In the genomic region with DNA sequence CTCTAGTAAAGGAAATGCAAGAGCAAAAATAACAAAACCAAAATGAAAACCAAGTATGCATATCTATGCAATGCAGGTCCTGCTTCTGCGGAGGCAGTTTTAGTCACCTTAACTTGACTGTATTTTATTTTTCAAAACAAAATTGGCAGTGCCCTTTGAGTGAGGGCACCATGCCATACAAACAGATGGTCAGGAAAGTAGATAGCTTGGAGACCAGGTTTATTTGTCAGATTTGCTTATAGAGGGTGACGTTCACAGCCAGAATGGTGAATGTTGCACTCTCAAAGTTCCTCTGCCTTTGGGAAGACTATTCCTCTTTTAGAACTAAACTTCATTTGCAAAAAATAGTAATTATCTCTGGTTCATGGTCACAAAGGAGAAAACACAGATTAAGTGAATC, we compare ENCODE assay signal across 14 cellular contexts.
A peak's percentile ranks its signal among the peaks of the same experiment; 100 is the strongest.
DNase-seq lines count a peak whose midpoint lies in the region; TF ChIP-seq lines count a peak whose summit lies in the region.
"Had no signal": no experiment of that assay in that cellular context is flagged by ENCODE, and none has a peak within 500 bp of the region (broad histone marks: within the 10 kb centered on the region; RNA-seq: fewer than 3 reads in every experiment).

No MANE protein-coding gene starts in this region.

- no peak overlapping the region for H3K27ac ChIP-seq in esophagus squamous epithelium
- H3K27ac ChIP-seq: 22Rv1 had no signal

- H3K27ac Mint-ChIP-seq in MCF 10A (ENCODE audit: low read depth, unreplicated experiment), result no peak overlapping the region
- H3K27ac Mint-ChIP-seq: CD14-positive monocyte; CD8-positive, alpha-beta T cell had no signal

- no peaks in the 10 kb centered on the region for H3K27me3 ChIP-seq in esophagus squamous epithelium

- no peaks in the 10 kb centered on the region for H3K4me1 Mint-ChIP-seq in MCF 10A (ENCODE audit: insufficient read depth, unreplicated experiment)
- H3K4me1 Mint-ChIP-seq: CD14-positive monocyte had no signal

- H3K36me3 Mint-ChIP-seq in MCF 10A (ENCODE audit: insufficient read depth, unreplicated experiment), result no peaks in the 10 kb centered on the region
- H3K36me3 Mint-ChIP-seq: CD14-positive monocyte; CD8-positive, alpha-beta T cell had no signal

- peaks cover 58% of the 10 kb centered on the region for H3K27me3 Mint-ChIP-seq in MCF 10A (ENCODE audit: insufficient read depth, unreplicated experiment)

- POLR2A ChIA-PET in MCF 10A (lab: Yijun Ruan, JAX), result no interaction called here

- no peak overlapping the region for H3K4me3 ChIP-seq in esophagus squamous epithelium

- H3K36me3 ChIP-seq in esophagus squamous epithelium, result no peaks in the 10 kb centered on the region

- no peak for TF ChIP-seq POLR2A in esophagus squamous epithelium (IDR thresholded peaks at IDR 0.05)

- H3K4me3 Mint-ChIP-seq in MCF 10A (ENCODE audit: unreplicated experiment), result no peak overlapping the region
- H3K4me3 Mint-ChIP-seq: CD14-positive monocyte; CD8-positive, alpha-beta T cell had no signal

- CTCF ChIA-PET in MCF 10A (lab: Yijun Ruan, JAX), result no interaction called here

- DNase-seq in DMS 273 (lab: John Stamatoyannopoulos, UW; ENCODE audit: unreplicated experiment) (peak; percentile 92), NCI-H1092 treated with DMSO at 0.1 percent for 48 hours (lab: John Stamatoyannopoulos, UW) (peak; percentile 66), NCI-H446 (lab: John Stamatoyannopoulos, UW) (peak; percentile 75 to 80), cerebellum (ENCODE audit: low spot score) (peak; percentile 67), hippocampal formation (lab: John Stamatoyannopoulos, UW) (no peak), esophagus squamous epithelium (lab: John Stamatoyannopoulos, UW) (no peak), NCI-H1105 treated with DMSO at 0.1 percent for 48 hours (lab: John Stamatoyannopoulos, UW) (no peak), MCF 10A (ENCODE audit: unreplicated experiment) (no peak)
- DNase-seq: CD8-positive, alpha-beta T cell; COR-L47; DMS53; H7 had no signal

- 79 to 80% methylated on average over 2 of the region's 2 CpGs for WGBS in esophagus squamous epithelium, 2 donors

- H3K9me3 Mint-ChIP-seq in MCF 10A (ENCODE audit: unreplicated experiment), result peaks cover 7% of the 10 kb centered on the region

- intact Hi-C loops in esophagus squamous epithelium (cut with DNase I) (no loop called here), MCF 10A (cut with micrococcal nuclease) (no loop called here)

- TF ChIP-seq CTCF in esophagus squamous epithelium (IDR thresholded peaks at IDR 0.05), result no peak
- TF ChIP-seq CTCF in MCF 10A (IDR thresholded peaks at IDR 0.05; ENCODE audit: unreplicated experiment), result no peak

- no TSS peak for BruUV-seq in MCF 10A (replicated peaks; lab: Mats Ljungman, UMichigan)

- H3K9me3 ChIP-seq in esophagus squamous epithelium, result no peaks in the 10 kb centered on the region

- no peaks in the 10 kb centered on the region for H3K4me1 ChIP-seq in esophagus squamous epithelium

Comparison
In these comparisons a context has a peak if more than half of its experiments do, and no peak if none do; other contexts are left out.
1. DNase-seq: peak in DMS 273 (single experiment), NCI-H1092 treated with DMSO at 0.1 percent for 48 hours (single experiment), NCI-H446 (2 of 2) and cerebellum (single experiment); none in hippocampal formation (0 of 2), esophagus squamous epithelium (single experiment), NCI-H1105 treated with DMSO at 0.1 percent for 48 hours (single experiment) and MCF 10A (single experiment).